ENCODE assay signal across 8 cellular contexts in genomic region chr11:74929431-74930363, GRCh38. TPM values are rescaled to one million over a fixed set of nuclear protein-coding genes. Genes with fewer than 3 reads are reported as not detected.
DNase-seq lines count a peak whose midpoint lies in the region; ATAC-seq, FAIRE-seq and TF ChIP-seq lines count a peak whose summit lies in the region.

No MANE protein-coding gene starts in this region.

- ATAC-seq in GM18502 (IDR thresholded peaks at IDR 0.05; ENCODE audit: poor library complexity, unreplicated experiment): peak; percentile 76
- ATAC-seq in stimulated activated effector memory CD8-positive, alpha-beta T cell treated with anti-CD3 and anti-CD28 coated beads, Interleukin-12 subunit alpha, Interleukin-12 subunit beta, amount 100 ng/mL, for 72 hours: peak; percentile 65

- H3K27ac Mint-ChIP-seq in stimulated activated effector memory CD8-positive, alpha-beta T cell treated with anti-CD3 and anti-CD28 coated beads, Interleukin-12 subunit alpha, Interleukin-12 subunit beta, amount 100 ng/mL, for 72 hours: no peak overlapping the region

- peaks cover 5% of the 10 kb centered on the region for H3K36me3 Mint-ChIP-seq in stimulated activated effector memory CD8-positive, alpha-beta T cell treated with anti-CD3 and anti-CD28 coated beads, Interleukin-12 subunit alpha, Interleukin-12 subunit beta, amount 100 ng/mL, for 72 hours

- H3K4me1 Mint-ChIP-seq in stimulated activated effector memory CD8-positive, alpha-beta T cell treated with anti-CD3 and anti-CD28 coated beads, Interleukin-12 subunit alpha, Interleukin-12 subunit beta, amount 100 ng/mL, for 72 hours: peaks cover 26% of the 10 kb centered on the region

- H3K9me3 Mint-ChIP-seq in stimulated activated effector memory CD8-positive, alpha-beta T cell treated with anti-CD3 and anti-CD28 coated beads, Interleukin-12 subunit alpha, Interleukin-12 subunit beta, amount 100 ng/mL, for 72 hours: no peaks in the 10 kb centered on the region

- H3K4me3 Mint-ChIP-seq in stimulated activated effector memory CD8-positive, alpha-beta T cell treated with anti-CD3 and anti-CD28 coated beads, Interleukin-12 subunit alpha, Interleukin-12 subunit beta, amount 100 ng/mL, for 72 hours: no peak overlapping the region

- FAIRE-seq in A204.1 (lab: Jason Lieb, UNC): peak; percentile 19

- H3K4me3 ChIP-seq in epithelial cell of esophagus (ENCODE audit: low read length): no peak overlapping the region

- DNase-seq in HuH-7 (ENCODE audit: low spot score) (peak; percentile 30), NOMO-1 treated with DMSO at 0.1 percent for 48 hours (lab: John Stamatoyannopoulos, UW; ENCODE audit: unreplicated experiment) (peak; percentile 62), epithelial cell of esophagus (ENCODE audit: low read depth) (peak; percentile 94), myocyte (ENCODE audit: low read depth) (peak; percentile 92)
- DNase-seq in activated CD8-positive, alpha-beta memory T cell treated with anti-CD3 and anti-CD28 coated beads, Interleukin-2, amount 50 U/mL, for 1 hour (ENCODE audit: extremely low read depth): peak; percentile 53
- DNase-seq in stimulated activated effector memory CD8-positive, alpha-beta T cell treated with anti-CD3 and anti-CD28 coated beads, Interleukin-12 subunit alpha, Interleukin-12 subunit beta, amount 100 ng/mL, for 72 hours (ENCODE audit: low spot score in 2 of 2): peak; percentile 42 to 78

- TF ChIP-seq CTCF in epithelial cell of esophagus (IDR thresholded peaks at IDR 0.05; ENCODE audit: insufficient read depth, low read depth, low read length, missing control alignments): peak; percentile 90

RNA-seq across cellular contexts. Expression of gene XRRA1, which starts 19.2 kb away (rescaled TPM):
- 13.0 and 20.7 TPM in 2 replicates for total RNA-seq in myocyte
- polyA plus RNA-seq in myocyte (2012): 11.7 TPM

RNA-seq across cellular contexts. Expression of gene SPCS2, which starts 19.4 kb away (rescaled TPM):
- total RNA-seq in myocyte: 14.4 and 74.2 TPM in 2 replicates
- polyA plus RNA-seq in myocyte (2012): 143 TPM

RNA-seq across cellular contexts. Expression of gene NEU3, which starts 59.0 kb away (rescaled TPM):
- 4.3 and 6.2 TPM in 2 replicates for total RNA-seq in myocyte
- polyA plus RNA-seq in myocyte (2012): 3.9 TPM

Comparison
In these comparisons a context has a peak if more than half of its experiments do, and no peak if none do; other contexts are left out.
1. DNase-seq: peak in every context shown above with its lines; median percentile 94 in epithelial cell of esophagus; 92 in myocyte; 62 in NOMO-1 treated with DMSO at 0.1 percent for 48 hours; 60 in stimulated activated effector memory CD8-positive, alpha-beta T cell treated with anti-CD3 and anti-CD28 coated beads, Interleukin-12 subunit alpha, Interleukin-12 subunit beta, amount 100 ng/mL, for 72 hours; 53 in activated CD8-positive, alpha-beta memory T cell treated with anti-CD3 and anti-CD28 coated beads, Interleukin-2, amount 50 U/mL, for 1 hour; 30 in HuH-7.